Comparison of ENCODE assay signal across 6 cellular contexts in the genomic region with DNA sequence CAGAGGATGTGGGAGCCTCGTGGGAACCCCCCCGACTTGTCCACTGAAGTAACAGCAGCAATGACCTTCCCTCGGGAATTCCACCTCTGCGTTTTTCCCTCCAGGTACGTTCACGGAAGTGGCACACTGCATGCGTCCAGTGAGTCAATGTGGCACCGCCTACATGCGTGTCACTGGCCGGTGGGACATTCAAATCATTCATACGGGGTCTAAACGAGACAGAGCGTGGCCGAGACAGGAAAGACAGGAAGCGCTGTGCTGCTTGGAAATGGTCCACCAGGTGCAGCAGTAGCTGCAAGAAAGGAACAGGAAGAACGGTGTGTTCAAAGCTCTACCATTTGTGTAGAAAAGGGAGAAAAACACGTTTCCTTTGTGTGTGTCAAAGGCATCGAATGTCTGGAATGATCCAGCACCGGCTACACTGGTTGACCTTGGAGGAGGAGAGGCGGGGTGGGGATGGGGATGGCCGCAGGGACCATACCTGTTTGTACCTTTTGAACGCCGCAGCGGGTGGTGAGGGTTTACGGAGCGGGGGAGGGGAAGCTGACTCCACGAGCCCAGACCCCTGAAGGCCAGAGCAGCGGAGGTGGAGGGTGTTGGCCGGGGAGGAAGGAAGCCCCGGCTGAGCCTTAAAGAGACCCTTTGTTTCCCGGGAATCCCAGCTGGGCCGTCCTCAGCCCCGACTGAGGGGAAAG. TPM values are rescaled to one million over a fixed set of nuclear protein-coding genes. Genes with fewer than 3 reads are reported as not detected.
DNase-seq lines count a peak whose midpoint lies in the region; ATAC-seq and TF ChIP-seq lines count a peak whose summit lies in the region.

No MANE protein-coding gene starts in this region.

- H3K36me3 ChIP-seq in osteoblast (ENCODE audit: insufficient read depth, low read length), result no peaks in the 10 kb centered on the region

- no peaks in the 10 kb centered on the region for H3K9me3 ChIP-seq in osteoblast (ENCODE audit: low read depth, low read length)

- peaks cover 13% of the 10 kb centered on the region for H3K4me1 ChIP-seq in osteoblast (ENCODE audit: insufficient read depth, low read length)

- peaks cover 29% of the 10 kb centered on the region for H3K79me2 ChIP-seq in osteoblast (ENCODE audit: insufficient read depth, low read length)

- ATAC-seq in GM18909 (IDR thresholded peaks at IDR 0.05; ENCODE audit: poor library complexity, unreplicated experiment) (no peak), HG03039 (IDR thresholded peaks at IDR 0.05; ENCODE audit: unreplicated experiment) (no peak)

- no peak overlapping the region for H2AFZ ChIP-seq in osteoblast (ENCODE audit: low read length)

- no peak for TF ChIP-seq CTCF in osteoblast (IDR thresholded peaks at IDR 0.05; ENCODE audit: extremely low read depth, low read depth, low read length)

- DNase-seq in NCI-H146 (lab: John Stamatoyannopoulos, UW) (peak; percentile 31), NCI-H146 treated with DMSO at 0.1 percent for 48 hours (lab: John Stamatoyannopoulos, UW; ENCODE audit: unreplicated experiment) (no peak), osteoblast (ENCODE audit: insufficient read length, low spot score, missing footprints) (no peak)
- DNase-seq in central memory CD4-positive, alpha-beta T cell, result peak; percentile 49

- no peaks in the 10 kb centered on the region for H3K27me3 ChIP-seq in osteoblast (ENCODE audit: insufficient read depth, low read length)

- H4K20me1 ChIP-seq in osteoblast (ENCODE audit: insufficient read depth, low read length), result peaks cover 14% of the 10 kb centered on the region

- no peak overlapping the region for H3K27ac ChIP-seq in osteoblast (ENCODE audit: low read depth, low read length)

- H3K4me2 ChIP-seq in osteoblast (ENCODE audit: insufficient read depth, low read length), result peak overlapping the region; percentile 92

- H3K4me3 ChIP-seq in osteoblast (ENCODE audit: insufficient read depth, low read length), result no peak overlapping the region

RNA-seq across cellular contexts. Expression of gene PGAP6, which starts 1.7 kb away (rescaled TPM):
- total RNA-seq in osteoblast, result 40.1 and 54.3 TPM in 2 replicates

RNA-seq across cellular contexts. Expression of gene MRPL28, which starts 13.1 kb away (rescaled TPM):
- total RNA-seq in osteoblast, result 50.7 and 55.4 TPM in 2 replicates

RNA-seq across cellular contexts. Expression of gene NME4, which starts 13.5 kb away (rescaled TPM):
- 77.2 and 83.6 TPM in 2 replicates for total RNA-seq in osteoblast

RNA-seq across cellular contexts. Expression of gene DECR2, which starts 18.2 kb away (rescaled TPM):
- 18.1 and 24.5 TPM in 2 replicates for total RNA-seq in osteoblast

RNA-seq across cellular contexts. Expression of gene AXIN1, which starts 30.9 kb away (rescaled TPM):
- total RNA-seq in osteoblast, result 21.5 and 21.7 TPM in 2 replicates

Comparison
In these comparisons a context has a peak if more than half of its experiments do, and no peak if none do; other contexts are left out.
1. DNase-seq: peak in NCI-H146 (single experiment) and central memory CD4-positive, alpha-beta T cell (single experiment); none in NCI-H146 treated with DMSO at 0.1 percent for 48 hours (single experiment) and osteoblast (single experiment).